ENCODE assay signal across 1 cellular context in genomic region chr5:179823937-179824744, GRCh38.
TF ChIP-seq lines count a peak whose summit lies in the region.

No MANE protein-coding gene starts in this region.

TF ChIP-seq in A549, 52 proteins besides CTCF, POLR2A, EP300 and RAD21 (continued from another document):
- no peak for TF ChIP-seq EHF (CRISPR knock-in tag; IDR thresholded peaks at IDR 0.05)
- TF ChIP-seq HOXA7 (CRISPR knock-in tag; IDR thresholded peaks at IDR 0.05) = peak; percentile 3; the same call in 1 of the 2 replicates
- 0 out of 5 replicates have a peak, but pooled peaks of 1 of the 2 experiments have one; percentile 14 for TF ChIP-seq JUN (IDR thresholded peaks at IDR 0.05)
